ENCODE assay signal across 8 cellular contexts in genomic region chrX:131792789-131793462, GRCh38.
DNase-seq lines count a peak whose midpoint lies in the region; ATAC-seq and TF ChIP-seq lines count a peak whose summit lies in the region.

No MANE protein-coding gene starts in this region.

- no peak overlapping the region for H3K56ac ChIP-seq in mesendoderm (ENCODE audit: low read length)

- peaks cover 3% of the 10 kb centered on the region for H3K27me3 ChIP-seq in ascending aorta
- no peaks in the 10 kb centered on the region for H3K27me3 ChIP-seq in mesendoderm (ENCODE audit: insufficient read depth, low read length, poor library complexity)

- H3K9ac ChIP-seq in mesendoderm (ENCODE audit: low read length): no peak overlapping the region

- H2BK5ac ChIP-seq in mesendoderm (ENCODE audit: low read length): no peak overlapping the region

- no peaks in the 10 kb centered on the region for H3K9me3 ChIP-seq in ascending aorta

- WGBS in mesendoderm (ENCODE audit: extremely low coverage, insufficient coverage, low lambda C conversion rate): no CpG with 5 or more reads among the region's 15 CpGs

- intact Hi-C loops in ascending aorta (cut with DNase I): loop anchor here (1.0 to 2.0 kb wide), 5 partner anchors 10 to 82 kb away; no protein-coding TSS in a partner anchor

- no peak overlapping the region for H3K23ac ChIP-seq in mesendoderm (ENCODE audit: low read length)

- H3K27ac ChIP-seq in ascending aorta (peak overlapping the region; percentile 78 to 93), mesendoderm (ENCODE audit: low read depth, low read length) (no peak overlapping the region)

- H2AK5ac ChIP-seq in mesendoderm (ENCODE audit: low read length): no peak overlapping the region

- no peak overlapping the region for H4K8ac ChIP-seq in mesendoderm (ENCODE audit: low read depth, low read length)

- H2BK15ac ChIP-seq in mesendoderm (replicated peaks; ENCODE audit: low read depth): no peak overlapping the region

- H3K4me3 ChIP-seq in ascending aorta (peak overlapping the region; percentile 55 to 68), mesendoderm (ENCODE audit: low read length) (no peak overlapping the region)

- no peak overlapping the region for H3K4me2 ChIP-seq in mesendoderm (ENCODE audit: low read length)

- H3K79me1 ChIP-seq in mesendoderm (ENCODE audit: low read length): no peaks in the 10 kb centered on the region

- no peaks in the 10 kb centered on the region for H3K79me2 ChIP-seq in mesendoderm (ENCODE audit: control insufficient read depth, insufficient read depth, low read length)

- no peak overlapping the region for H3K18ac ChIP-seq in mesendoderm (ENCODE audit: low read length)

- peak; percentile 61 for ATAC-seq in GM18870 (IDR thresholded peaks at IDR 0.05; ENCODE audit: unreplicated experiment)
- ATAC-seq in GM21423 (IDR thresholded peaks at IDR 0.05; ENCODE audit: unreplicated experiment): no peak

- H3K4me1 ChIP-seq in ascending aorta (no peaks in the 10 kb centered on the region), mesendoderm (ENCODE audit: control insufficient read depth, low read depth, low read length) (no peaks in the 10 kb centered on the region)

- no peak overlapping the region for H3K4ac ChIP-seq in mesendoderm (ENCODE audit: low read depth, low read length)

- H2BK120ac ChIP-seq in mesendoderm (ENCODE audit: low read depth, low read length): no peak overlapping the region

- no peaks in the 10 kb centered on the region for H3K36me3 ChIP-seq in ascending aorta
- no peaks in the 10 kb centered on the region for H3K36me3 ChIP-seq in mesendoderm (ENCODE audit: control insufficient read depth, insufficient read depth, low read length)

- H4K5ac ChIP-seq in mesendoderm (ENCODE audit: low read length): no peak overlapping the region

- TF ChIP-seq CTCF in ascending aorta (IDR thresholded peaks at IDR 0.05): peak; percentile 22 to 60 (median 34)

- DNase-seq in A172 (ENCODE audit: low spot score): peak; percentile 77
- DNase-seq in NCI-H1092 (lab: John Stamatoyannopoulos, UW): peak; percentile 32
- DNase-seq in ascending aorta (ENCODE audit: low spot score in 2 of 2): peak; percentile 58 to 94
- DNase-seq in mesendoderm: peak; percentile 18
- DNase-seq in NCI-H2171 treated with DMSO at 0.1 percent for 48 hours (lab: John Stamatoyannopoulos, UW): no peak
- no peak for DNase-seq in activated CD4-positive, alpha-beta T cell treated with anti-CD3 and anti-CD28 coated beads, Interleukin-2, amount 50 U/mL, for 48 hours

Comparison
In these comparisons a context has a peak if more than half of its experiments do, and no peak if none do; other contexts are left out.
1. DNase-seq: peak in A172 (single experiment), NCI-H1092 (single experiment), ascending aorta (2 of 2) and mesendoderm (single experiment); none in NCI-H2171 treated with DMSO at 0.1 percent for 48 hours (single experiment) and activated CD4-positive, alpha-beta T cell treated with anti-CD3 and anti-CD28 coated beads, Interleukin-2, amount 50 U/mL, for 48 hours (0 of 2).